8 cellular contexts compared by ENCODE assay signal in genomic region chr17:35566955-35567354, GRCh38. TPM values are rescaled to one million over a fixed set of nuclear protein-coding genes. Genes with fewer than 3 reads are reported as not detected.
DNase-seq lines count a peak whose midpoint lies in the region; ATAC-seq and TF ChIP-seq lines count a peak whose summit lies in the region.

No MANE protein-coding gene starts in this region.

- TF ChIP-seq CTCF in activated CD8-positive, alpha-beta T cell treated with anti-CD3 and anti-CD28 coated beads for 36 hours (IDR thresholded peaks at IDR 0.05): no peak
- no peak for TF ChIP-seq CTCF in lower leg skin (IDR thresholded peaks at IDR 0.05)
- no peak for TF ChIP-seq CTCF in tibial nerve (IDR thresholded peaks at IDR 0.05)

- no peak for TF ChIP-seq POLR2A in lower leg skin (IDR thresholded peaks at IDR 0.05)
- no peak for TF ChIP-seq POLR2A in tibial nerve (IDR thresholded peaks at IDR 0.05)

- H3K4me3 ChIP-seq in lower leg skin (ENCODE audit: low read depth, poor library complexity, severe bottlenecking): peak overlapping the region; percentile 55
- H3K4me3 ChIP-seq in tibial nerve: peak overlapping the region in 3 of 4 donors; percentile 64 to 86 (median 77)
- no peak overlapping the region for H3K4me3 ChIP-seq in effector memory CD4-positive, alpha-beta T cell (ENCODE audit: insufficient read depth, low read depth, low read length, poor library complexity, severe bottlenecking)

- no peak for ATAC-seq in activated CD8-positive, alpha-beta T cell treated with anti-CD3 and anti-CD28 coated beads for 36 hours
- ATAC-seq in GM19023 (IDR thresholded peaks at IDR 0.05; ENCODE audit: unreplicated experiment): no peak

- H3K9me3 ChIP-seq in tibial nerve: no peaks in the 10 kb centered on the region
- H3K9me3 ChIP-seq in effector memory CD4-positive, alpha-beta T cell (ENCODE audit: control insufficient read depth, low read length): no peaks in the 10 kb centered on the region

- H3K27me3 ChIP-seq in tibial nerve: no peaks in the 10 kb centered on the region
- no peaks in the 10 kb centered on the region for H3K27me3 ChIP-seq in effector memory CD4-positive, alpha-beta T cell (replicated peaks; ENCODE audit: control insufficient read depth, insufficient read depth, low read length, poor library complexity, severe bottlenecking)

- H3K36me3 Mint-ChIP-seq in activated naive CD4-positive, alpha-beta T cell treated with anti-CD3 and anti-CD28 coated beads, Interleukin-2, amount 50 U/mL, for 24 hours: peaks cover 3% of the 10 kb centered on the region
- H3K36me3 Mint-ChIP-seq in activated CD8-positive, alpha-beta T cell treated with anti-CD3 and anti-CD28 coated beads for 36 hours (ENCODE audit: low read depth): peaks cover 15% of the 10 kb centered on the region

- H3K36me3 ChIP-seq in tibial nerve: no peaks in the 10 kb centered on the region
- no peaks in the 10 kb centered on the region for H3K36me3 ChIP-seq in effector memory CD4-positive, alpha-beta T cell (ENCODE audit: control insufficient read depth, insufficient read depth, low read length)

- H3K4me3 Mint-ChIP-seq in activated naive CD4-positive, alpha-beta T cell treated with anti-CD3 and anti-CD28 coated beads, Interleukin-2, amount 50 U/mL, for 24 hours: peak overlapping the region; percentile 89
- peak overlapping the region; percentile 87 for H3K4me3 Mint-ChIP-seq in activated CD8-positive, alpha-beta T cell treated with anti-CD3 and anti-CD28 coated beads for 36 hours

- H3K9me3 Mint-ChIP-seq in activated naive CD4-positive, alpha-beta T cell treated with anti-CD3 and anti-CD28 coated beads, Interleukin-2, amount 50 U/mL, for 24 hours: no peaks in the 10 kb centered on the region
- no peaks in the 10 kb centered on the region for H3K9me3 Mint-ChIP-seq in activated CD8-positive, alpha-beta T cell treated with anti-CD3 and anti-CD28 coated beads for 36 hours

- DNase-seq in activated naive CD4-positive, alpha-beta T cell (lab: John Stamatoyannopoulos, UW): no peak
- no peak for DNase-seq in activated CD8-positive, alpha-beta T cell treated with anti-CD3 and anti-CD28 coated beads for 36 hours
- DNase-seq in lower leg skin (ENCODE audit: low spot score in 2 of 2) (no peak), tibial nerve (ENCODE audit: low spot score in 2 of 2) (no peak), NCI-H1105 (lab: John Stamatoyannopoulos, UW) (no peak)
- DNase-seq in effector memory CD4-positive, alpha-beta T cell: no peak

- intact Hi-C loops in activated CD8-positive, alpha-beta T cell treated with anti-CD3 and anti-CD28 coated beads for 36 hours (cut with micrococcal nuclease): no loop called here
- intact Hi-C loops in lower leg skin (cut with DNase I; ENCODE audit: low total_unique reads): no loop called here

- peaks cover 4% of the 10 kb centered on the region for H3K27me3 Mint-ChIP-seq in activated naive CD4-positive, alpha-beta T cell treated with anti-CD3 and anti-CD28 coated beads, Interleukin-2, amount 50 U/mL, for 24 hours
- H3K27me3 Mint-ChIP-seq in activated CD8-positive, alpha-beta T cell treated with anti-CD3 and anti-CD28 coated beads for 36 hours: no peaks in the 10 kb centered on the region

- peak overlapping the region; percentile 84 for H3K27ac Mint-ChIP-seq in activated naive CD4-positive, alpha-beta T cell treated with anti-CD3 and anti-CD28 coated beads, Interleukin-2, amount 50 U/mL, for 24 hours
- peak overlapping the region; percentile 73 for H3K27ac Mint-ChIP-seq in activated CD8-positive, alpha-beta T cell treated with anti-CD3 and anti-CD28 coated beads for 36 hours

- H3K27ac ChIP-seq in tibial nerve: no peak overlapping the region
- no peak overlapping the region for H3K27ac ChIP-seq in effector memory CD4-positive, alpha-beta T cell (ENCODE audit: insufficient read depth, low read length, poor library complexity, severe bottlenecking)

- H3K4me1 Mint-ChIP-seq in activated naive CD4-positive, alpha-beta T cell treated with anti-CD3 and anti-CD28 coated beads, Interleukin-2, amount 50 U/mL, for 24 hours: peaks cover 37% of the 10 kb centered on the region
- H3K4me1 Mint-ChIP-seq in activated CD8-positive, alpha-beta T cell treated with anti-CD3 and anti-CD28 coated beads for 36 hours (ENCODE audit: low read depth): peaks cover 29% of the 10 kb centered on the region

- POLR2A ChIA-PET in activated CD8-positive, alpha-beta T cell treated with anti-CD3 and anti-CD28 coated beads for 36 hours (lab: Charles Lee): interaction anchor here (0.6 to 3.6 kb wide), 7 partner anchors 11 to 355 kb away, joined by 3 to 23 read pairs (median 3); partner anchors contain the start of genes PEX12 and SLFN12L

- CTCF ChIA-PET in activated CD8-positive, alpha-beta T cell treated with anti-CD3 and anti-CD28 coated beads for 36 hours (lab: Charles Lee): interaction anchor here (1.1 to 2.1 kb wide), 3 partner anchors 12 to 28 kb away, joined by 3 to 10 read pairs (median 6); partner anchors contain the start of gene PEX12

- WGBS in lower leg skin, 2 donors: 72 to 77% methylated on average over 12 of the region's 12 CpGs
- WGBS in tibial nerve, 2 donors: 67 to 76% methylated on average over 12 of the region's 12 CpGs

- no peak for TF ChIP-seq EP300 in tibial nerve (IDR thresholded peaks at IDR 0.05)

- H3K4me1 ChIP-seq in tibial nerve: peaks cover 0 to 39% (median 17%) of the 10 kb centered on the region in 4 donors
- H3K4me1 ChIP-seq in effector memory CD4-positive, alpha-beta T cell (ENCODE audit: control insufficient read depth, insufficient read depth, low read length, poor library complexity, severe bottlenecking): peaks cover 9% of the 10 kb centered on the region

RNA-seq across cellular contexts. Expression of gene SLFN14, which starts 6.3 kb away (rescaled TPM):
- under 1 TPM in 1 of 2 experiments, not detected in 1; 0.11 TPM for total RNA-seq in activated CD8-positive, alpha-beta T cell treated with anti-CD3 and anti-CD28 coated beads for 36 hours
- total RNA-seq in lower leg skin (not detected), tibial nerve (not detected)

RNA-seq across cellular contexts. Expression of gene PEX12, which starts 11.4 kb away (rescaled TPM):
- total RNA-seq in activated CD8-positive, alpha-beta T cell treated with anti-CD3 and anti-CD28 coated beads for 36 hours: 1 to 10 TPM; 5.1 to 5.6 TPM
- total RNA-seq in lower leg skin: 1 to 10 TPM; 6.1 to 9.0 (median 6.7) TPM
- total RNA-seq in tibial nerve: 10 to 100 TPM in 2 of 4 donors, 1 to 10 TPM in 2; 4.2 to 10.8 (median 9.7) TPM

RNA-seq across cellular contexts. Expression of gene AP2B1, which starts 20.2 kb away (rescaled TPM):
- 100 to 1,000 TPM; 157 to 161 TPM for total RNA-seq in activated CD8-positive, alpha-beta T cell treated with anti-CD3 and anti-CD28 coated beads for 36 hours
- 100 to 1,000 TPM in 1 of 4 donors, 10 to 100 TPM in 3; 35.6 to 217 (median 39.7) TPM for total RNA-seq in lower leg skin
- total RNA-seq in tibial nerve: 10 to 100 TPM; 59.9 to 77.7 (median 62.0) TPM

RNA-seq across cellular contexts. Expression of gene SLFN12L, which starts 29.5 kb away (rescaled TPM):
- total RNA-seq in activated CD8-positive, alpha-beta T cell treated with anti-CD3 and anti-CD28 coated beads for 36 hours: 10 to 100 TPM; 41.7 to 42.5 TPM
- total RNA-seq in lower leg skin (under 1 TPM; 0.12 to 0.80 (median 0.46) TPM), tibial nerve (1 to 10 TPM; 1.2 to 2.0 (median 1.4) TPM)
